Comparison of ENCODE assay signal across 1 cellular context in the genomic region with DNA sequence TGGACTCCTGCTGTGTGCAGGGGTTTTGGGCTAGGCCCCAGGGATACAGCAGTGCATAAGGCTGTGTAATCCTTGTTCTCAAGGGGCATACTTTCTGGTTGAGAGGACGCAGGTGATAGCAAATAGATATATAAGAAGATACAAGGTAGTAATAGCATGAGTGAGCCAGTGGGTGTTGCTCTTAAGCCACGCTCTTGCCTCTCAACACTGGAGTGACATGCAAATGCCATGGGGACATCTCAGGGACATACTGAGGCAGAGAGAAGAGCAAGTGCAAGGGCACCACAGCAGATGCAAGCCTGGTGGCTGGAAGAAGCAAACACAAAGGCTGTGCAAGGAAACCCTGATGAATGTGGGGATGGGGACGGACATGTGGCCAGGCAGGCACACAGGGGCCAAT.
TF ChIP-seq lines count a peak whose summit lies in the region.

No MANE protein-coding gene starts in this region.

TF ChIP-seq in K562, 482 proteins besides CTCF, POLR2A, EP300 and RAD21 (continued from another document):
- no peak for TF ChIP-seq ZNF655 (CRISPR knock-in tag; IDR thresholded peaks at IDR 0.05)
- TF ChIP-seq, protein P1, sequence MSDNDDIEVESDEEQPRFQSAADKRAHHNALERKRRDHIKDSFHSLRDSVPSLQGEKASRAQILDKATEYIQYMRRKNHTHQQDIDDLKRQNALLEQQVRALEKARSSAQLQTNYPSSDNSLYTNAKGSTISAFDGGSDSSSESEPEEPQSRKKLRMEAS (CRISPR knock-in tag; IDR thresholded peaks at IDR 0.05) = no peak
